ENCODE assay signal across 2 cellular contexts in genomic region chr5:140718266-140718592, GRCh38.
TF ChIP-seq lines count a peak whose summit lies in the region.

No MANE protein-coding gene starts in this region.

TF ChIP-seq in GM23338, 12 proteins besides CTCF, POLR2A, EP300 and RAD21 (continued from another document):
- TF ChIP-seq EZH2 (IDR thresholded peaks at IDR 0.05; ENCODE audit: low read depth, unreplicated experiment) (no peak), REST (IDR thresholded peaks at IDR 0.05; ENCODE audit: unreplicated experiment) (no peak)

TF ChIP-seq in WTC11, 78 proteins besides CTCF, POLR2A, EP300 and RAD21 (continued from another document):
- TF ChIP-seq STAT6 (CRISPR knock-in tag; conservative IDR thresholded peaks at IDR 0.05; ENCODE audit: low read depth) (no peak), ATF2 (CRISPR knock-in tag; IDR thresholded peaks at IDR 0.05; ENCODE audit: borderline replicate concordance, low read depth) (no peak), GABPB1 (CRISPR knock-in tag; IDR thresholded peaks at IDR 0.05) (no peak), HMGXB4 (CRISPR knock-in tag; IDR thresholded peaks at IDR 0.05) (no peak), CREB1 (CRISPR knock-in tag; IDR thresholded peaks at IDR 0.05) (no peak), ZMAT4 (CRISPR knock-in tag; IDR thresholded peaks at IDR 0.05) (no peak)
